In the genomic region with DNA sequence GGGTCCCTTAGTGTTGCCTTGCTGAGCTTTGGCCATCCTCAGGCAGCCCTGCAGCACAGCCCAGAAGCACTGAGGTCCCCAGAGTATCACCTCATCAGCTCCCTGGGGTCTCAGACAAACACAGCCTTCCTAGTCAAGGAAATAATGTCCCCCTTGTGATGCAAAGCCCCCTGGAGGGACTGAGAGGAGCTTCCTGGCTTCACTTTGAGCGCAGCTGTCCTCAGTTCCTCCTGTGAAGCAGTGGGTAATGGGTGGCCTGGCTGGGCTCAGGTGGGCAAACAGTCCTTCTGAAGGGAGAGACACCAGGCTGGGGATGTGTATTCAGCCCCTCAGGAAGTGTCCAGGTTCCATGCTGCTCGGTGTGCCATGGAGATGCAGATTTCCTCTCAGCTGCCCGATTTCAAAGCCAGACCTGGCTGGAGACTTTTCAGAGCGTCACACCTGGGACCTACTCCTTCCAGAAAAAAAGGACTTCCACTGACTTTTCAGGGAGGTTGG, we compare ENCODE assay signal across 19 cellular contexts.
A peak's percentile ranks its signal among the peaks of the same experiment; 100 is the strongest.
DNase-seq lines count a peak whose midpoint lies in the region; ATAC-seq, FAIRE-seq and TF ChIP-seq lines count a peak whose summit lies in the region.
"Had no signal": no experiment of that assay in that cellular context is flagged by ENCODE, and none has a peak within 500 bp of the region (broad histone marks: within the 10 kb centered on the region; RNA-seq: fewer than 3 reads in every experiment).

No MANE protein-coding gene starts in this region.

- H4K8ac ChIP-seq in H1 (ENCODE audit: extremely low read depth, insufficient read depth, low read length) = no peak overlapping the region

- H3K4me1 ChIP-seq in GM23338 (ENCODE audit: insufficient read depth) (peaks cover 24% of the 10 kb centered on the region), HUES6 (ENCODE audit: control insufficient read depth, insufficient read depth, low read length) (peaks cover 29% of the 10 kb centered on the region), H1 (replicated peaks in 1 of 4; ENCODE audit: control insufficient read depth in 3 of 4, insufficient read depth in 4 of 4, low read length in 3 of 4) (peaks cover 8 to 14% (median 10%) of the 10 kb centered on the region in 4 experiments; a peak in 6 of 7 replicates), iPS-20b (ENCODE audit: insufficient read depth, low read length) (peaks cover 22% of the 10 kb centered on the region), ovary (ENCODE audit: insufficient read depth) (no peaks in the 10 kb centered on the region)

- peaks cover 11% of the 10 kb centered on the region for H3K27me3 Mint-ChIP-seq in GM23338 (ENCODE audit: insufficient read depth, low read depth, poor library complexity)
- H3K27me3 Mint-ChIP-seq: CD4-positive, alpha-beta memory T cell had no signal

- no peak overlapping the region for H3K14ac ChIP-seq in H1 (ENCODE audit: insufficient read length)

- H3K27ac Mint-ChIP-seq in GM23338 = no peak overlapping the region; the same call in 1 of the 2 replicates
- H3K27ac Mint-ChIP-seq: CD4-positive, alpha-beta memory T cell had no signal

- CTCF ChIA-PET in H1 (lab: Charles Lee; ENCODE audit: partially characterized antibody) (interaction anchor here (1.0 to 3.2 kb wide), 5 partner anchors 21 to 324 kb away, joined by 3 to 11 read pairs (median 3); no protein-coding TSS in a partner anchor), HEK293T (lab: Yijun Ruan, JAX) (interaction anchor here (0.6 kb wide), 1 partner anchor 20 kb away, joined by 4 read pairs; no protein-coding TSS in a partner anchor)

- H3K79me1 ChIP-seq in H1 (ENCODE audit: low read depth, low read length) = no peaks in the 10 kb centered on the region

- ATAC-seq in GM23338 (peak; percentile 94), HG02870 (IDR thresholded peaks at IDR 0.05; ENCODE audit: unreplicated experiment) (no peak)

- peaks cover 30% of the 10 kb centered on the region for H3K36me3 Mint-ChIP-seq in GM23338 (ENCODE audit: low read depth)
- H3K36me3 Mint-ChIP-seq: CD4-positive, alpha-beta memory T cell; IgD-negative memory B cell had no signal

- peak overlapping the region; percentile 21; the same call in 1 of the 2 replicates for H2BK12ac ChIP-seq in H1 (ENCODE audit: low read depth, low read length)

- peak overlapping the region; percentile 82 for H3K27ac ChIP-seq in GM23338 (ENCODE audit: low read depth)
- peak overlapping the region; percentile 56; the same call in 1 of the 2 replicates for H3K27ac ChIP-seq in HUES6 (ENCODE audit: low read depth, low read length)
- H3K27ac ChIP-seq in H1 (ENCODE audit: low read depth, low read length) = no peak overlapping the region
- H3K27ac ChIP-seq in iPS-20b (ENCODE audit: low read length) = peak overlapping the region; percentile 4
- H3K27ac ChIP-seq in ovary = no peak overlapping the region

- H2BK5ac ChIP-seq in H1 (ENCODE audit: low read depth, low read length) = peak overlapping the region; percentile 80; the same call in 1 of the 2 replicates

- H3K9ac ChIP-seq in HUES6 (ENCODE audit: low read length) = peak overlapping the region; percentile 47
- no peak overlapping the region for H3K9ac ChIP-seq in H1 (replicated peaks in 1 of 4; ENCODE audit: extremely low read depth in 1 of 4, low read depth in 3 of 4, low read length in 3 of 4)
- H3K9ac ChIP-seq in iPS-20b (ENCODE audit: low read depth, low read length) = peak overlapping the region; percentile 39; the same call in 1 of the 2 replicates

- DNase-seq in GM23338 (ENCODE audit: low spot score) (peak; percentile 66), H1 (ENCODE audit: low read depth in 1 of 2, low spot score in 2 of 2) (peak; percentile 58 to 64), HEK293T (ENCODE audit: extremely low spot score) (no peak), ovary (no peak), germinal center (ENCODE audit: low spot score) (no peak)
- DNase-seq: Calu3; CD4-positive, alpha-beta memory T cell; DMS53; HCEC 1CT; Kasumi-1; MM.1S; NCI-H1105 treated with DMSO at 0.1 percent for 48 hours; NCI-H510A treated with DMSO at 0.1 percent for 48 hours; SHP77 treated with DMSO at 0.1 percent for 48 hours had no signal

- H3K4me3 ChIP-seq in GM23338 = no peak overlapping the region
- H3K4me3 ChIP-seq in HUES6 (ENCODE audit: low read depth, low read length) = no peak overlapping the region
- no peak overlapping the region for H3K4me3 ChIP-seq in H1 (ENCODE audit: extremely low read depth in 1 of 4, insufficient read depth in 2 of 4, low read depth in 3 of 4, low read length in 4 of 4)
- peak overlapping the region; percentile 8; the same call in 1 of the 2 replicates for H3K4me3 ChIP-seq in iPS-20b (ENCODE audit: low read length)
- no peak overlapping the region for H3K4me3 ChIP-seq in ovary

- no peak overlapping the region for H3K4me3 Mint-ChIP-seq in GM23338
- H3K4me3 Mint-ChIP-seq: CD4-positive, alpha-beta memory T cell; IgD-negative memory B cell had no signal

- 28% methylated on average over 4 of the region's 4 CpGs; no CpG with 5 or more reads in 1 of the 2 experiments for WGBS in H1 (ENCODE audit: extremely low coverage in 1 of 2, insufficient coverage in 1 of 2, insufficient read length in 1 of 2, insufficient replicate concordance in 2 of 2, low coverage in 1 of 2, low lambda C conversion rate in 2 of 2, missing lambda C conversion rate in 1 of 2), 2 experiments
- 13 to 30% (median 18%) methylated on average over 4 of the region's 4 CpGs for WGBS in ovary, 3 donors

- no peak overlapping the region for H2BK120ac ChIP-seq in H1 (replicated peaks; ENCODE audit: low read depth, low read length)

- peaks cover 19% of the 10 kb centered on the region for H3K9me2 ChIP-seq in GM23338 (ENCODE audit: insufficient read depth)

- TF ChIP-seq EP300 in H1 (IDR thresholded peaks at IDR 0.05; ENCODE audit: borderline replicate concordance in 1 of 2, low read depth in 2 of 2, low read length in 2 of 2) (no peak), ovary (IDR thresholded peaks at IDR 0.05) (no peak)

- no peak overlapping the region for H3K23ac ChIP-seq in H1 (ENCODE audit: insufficient read length)

- H4K20me1 ChIP-seq in GM23338 (replicated peaks; ENCODE audit: insufficient read depth) (no peaks in the 10 kb centered on the region), H1 (replicated peaks in 1 of 2; ENCODE audit: control insufficient read depth in 1 of 2, insufficient read depth in 2 of 2, low read length in 2 of 2) (no peaks in the 10 kb centered on the region)

- FAIRE-seq in H1 (lab: Jason Lieb, UNC) = no peak
- FAIRE-seq: RCC 7860 had no signal

- peak overlapping the region; percentile 76; the same call in 1 of the 2 replicates for H3K18ac ChIP-seq in H1 (ENCODE audit: extremely low read depth, low read length)

- H3K27me3 ChIP-seq in GM23338 (ENCODE audit: insufficient read depth) = no peaks in the 10 kb centered on the region
- no peaks in the 10 kb centered on the region for H3K27me3 ChIP-seq in HUES6 (ENCODE audit: control insufficient read depth, insufficient read depth, low read length)
- no peaks in the 10 kb centered on the region for H3K27me3 ChIP-seq in H1 (replicated peaks in 1 of 4; ENCODE audit: control insufficient read depth in 3 of 4, extremely low read depth in 1 of 4, insufficient read depth in 3 of 4, low read length in 3 of 4)
- H3K27me3 ChIP-seq in iPS-20b (ENCODE audit: insufficient read depth, low read length) = 0 out of 2 replicates have a peak, but pooled peaks cover 6% of the 10 kb centered on the region
- no peaks in the 10 kb centered on the region for H3K27me3 ChIP-seq in ovary

- peaks cover 5% of the 10 kb centered on the region; the same call in 1 of the 2 replicates for H3K36me3 ChIP-seq in GM23338 (ENCODE audit: insufficient read depth)
- H3K36me3 ChIP-seq in HUES6 (ENCODE audit: control insufficient read depth, insufficient read depth, low read length) = no peaks in the 10 kb centered on the region
- no peaks in the 10 kb centered on the region; a peak in 1 of 8 replicates for H3K36me3 ChIP-seq in H1 (ENCODE audit: control insufficient read depth in 2 of 4, insufficient read depth in 4 of 4, low read length in 3 of 4)
- no peaks in the 10 kb centered on the region for H3K36me3 ChIP-seq in iPS-20b (ENCODE audit: insufficient read depth, low read depth, low read length)
- no peaks in the 10 kb centered on the region for H3K36me3 ChIP-seq in ovary

- H3K9me3 Mint-ChIP-seq in GM23338 = peaks cover 29% of the 10 kb centered on the region

- no peak overlapping the region for H2BK15ac ChIP-seq in H1 (ENCODE audit: low read length)

- H2BK20ac ChIP-seq in H1 (ENCODE audit: low read length) = peak overlapping the region; percentile 52; the same call in 1 of the 2 replicates

- H3K4me1 Mint-ChIP-seq in GM23338 = peaks cover 32% of the 10 kb centered on the region
- H3K4me1 Mint-ChIP-seq: CD4-positive, alpha-beta memory T cell; IgD-negative memory B cell had no signal

- H2AK5ac ChIP-seq in H1 (ENCODE audit: low read depth, low read length) = no peak overlapping the region

- peak overlapping the region; percentile 80 for H4K91ac ChIP-seq in H1 (replicated peaks; ENCODE audit: insufficient read length, low read length)

- H3K79me2 ChIP-seq in GM23338 (replicated peaks; ENCODE audit: insufficient read depth) = no peaks in the 10 kb centered on the region
- no peaks in the 10 kb centered on the region for H3K79me2 ChIP-seq in H1 (ENCODE audit: control insufficient read depth in 1 of 2, insufficient read depth in 2 of 2, low read length in 2 of 2)

- POLR2A ChIA-PET in H1 (lab: Charles Lee; ENCODE audit: partially characterized antibody) = no interaction called here
- POLR2A ChIA-PET in HEK293T (lab: Yijun Ruan, JAX) = no interaction called here

- TF ChIP-seq CTCF in GM23338 (conservative IDR thresholded peaks at IDR 0.05; ENCODE audit: low read depth in 2 of 2) (no peak), H1 (IDR thresholded peaks at IDR 0.05; ENCODE audit: control extremely low read depth in 1 of 3, insufficient read depth in 1 of 3, low read depth in 1 of 3, low read length in 3 of 3) (no peak), ovary (IDR thresholded peaks at IDR 0.05) (no peak)

- no peaks in the 10 kb centered on the region for H3K23me2 ChIP-seq in H1 (ENCODE audit: low read depth, low read length)

- peaks cover 10% of the 10 kb centered on the region for H3F3A ChIP-seq in GM23338 (replicated peaks; ENCODE audit: low read depth)

- no peak overlapping the region for H3K56ac ChIP-seq in H1 (replicated peaks; ENCODE audit: insufficient read length, low read depth, low read length)

- TF ChIP-seq POLR2A in H1 (IDR thresholded peaks at IDR 0.05; ENCODE audit: control extremely low read depth in 1 of 2, low read depth in 2 of 2, low read length in 2 of 2) (no peak), ovary (IDR thresholded peaks at IDR 0.05) (no peak)

- no peak for TF ChIP-seq RAD21 in H1 (IDR thresholded peaks at IDR 0.05 in 1 of 2, conservative IDR thresholded peaks at IDR 0.05 in 1 of 2; ENCODE audit: low read depth in 2 of 2, low read length in 2 of 2)

- H3K4me2 ChIP-seq in GM23338 (peak overlapping the region; percentile 52; the same call in 1 of the 2 replicates), H1 (ENCODE audit: insufficient read depth in 1 of 2, low read depth in 2 of 2, low read length in 2 of 2) (peak overlapping the region; percentile 34 to 41)

- intact Hi-C loops in ovary (cut with DNase I) = no loop called here

- H4K5ac ChIP-seq in H1 (ENCODE audit: insufficient read length, low read depth, low read length) = no peak overlapping the region

- peaks cover 26% of the 10 kb centered on the region for H3K9me3 ChIP-seq in HUES6 (ENCODE audit: control insufficient read depth, insufficient read depth, low read depth, low read length)
- H3K9me3 ChIP-seq in H1 (ENCODE audit: insufficient read depth in 2 of 2, low read depth in 1 of 2, low read length in 1 of 2) = 0 out of 4 replicates have a peak, but pooled peaks cover 2 to 3% of the 10 kb centered on the region in 2 experiments
- H3K9me3 ChIP-seq in iPS-20b (ENCODE audit: insufficient read depth, low read depth, low read length) = peaks cover 7% of the 10 kb centered on the region
- H3K9me3 ChIP-seq in ovary = no peaks in the 10 kb centered on the region

- H2AFZ ChIP-seq in GM23338 (peak overlapping the region; percentile 90; the same call in 1 of the 2 replicates), H1 (ENCODE audit: low read length) (0 out of 2 replicates have a peak overlapping the region, but pooled peaks have one; percentile 15)

- no peak overlapping the region for H3K4ac ChIP-seq in H1 (replicated peaks; ENCODE audit: insufficient read length, low read depth, low read length)

Comparison
In these comparisons a context has a peak if more than half of its experiments do, and no peak if none do; other contexts are left out.
1. DNase-seq: peak in GM23338 (single experiment) and H1 (2 of 2); none in HEK293T (single experiment), ovary (0 of 5) and germinal center (single experiment).
2. H3K27ac ChIP-seq: peak in GM23338 (single experiment), HUES6 (single experiment) and iPS-20b (single experiment); none in H1 (single experiment) and ovary (0 of 2).
3. H3K9ac ChIP-seq: peak in HUES6 (single experiment) and iPS-20b (single experiment); none in H1 (0 of 4).